In genomic region chr5:74266132-74266531, GRCh38 we compare ENCODE assay signal across 19 cellular contexts.
"Had no signal": no experiment of that assay in that cellular context is flagged by ENCODE, and none has a peak within 500 bp of the region (broad histone marks: within the 10 kb centered on the region; RNA-seq: fewer than 3 reads in every experiment).

No MANE protein-coding gene starts in this region.

- ATAC-seq: esophagus mucosa, gastrocnemius medialis, heart right ventricle, natural killer cell had no signal

- H3K4me1 Mint-ChIP-seq: central memory CD8-positive, alpha-beta T cell had no signal

- H3K27me3 ChIP-seq: gastrocnemius medialis, heart right ventricle, neural progenitor cell, ovary, stomach had no signal

- FAIRE-seq: endometrium, urothelium cell line had no signal

- H3K9ac ChIP-seq: neural progenitor cell had no signal

- H3K9me3 Mint-ChIP-seq: central memory CD8-positive, alpha-beta T cell; natural killer cell; neural progenitor cell had no signal

- H3K4me2 ChIP-seq: smooth muscle cell had no signal

- H3K27ac ChIP-seq: gastrocnemius medialis, heart right ventricle, neural progenitor cell, ovary had no signal

- H3K27me3 Mint-ChIP-seq: progenitor cell of endocrine pancreas had no signal

- H2AFZ ChIP-seq: neural progenitor cell had no signal

- H3K9me3 ChIP-seq: gastrocnemius medialis, heart right ventricle, ovary, stomach had no signal

- H3K36me3 Mint-ChIP-seq: natural killer cell, neural progenitor cell had no signal

- H3K36me3 ChIP-seq: gastrocnemius medialis, heart right ventricle, neural progenitor cell, ovary, stomach had no signal

- H3K27ac Mint-ChIP-seq: natural killer cell, neural progenitor cell, progenitor cell of endocrine pancreas had no signal

- DNase-seq: effector memory CD4-positive, alpha-beta T cell; gastrocnemius medialis; heart right ventricle; islet precursor cell; natural killer cell; nucleus accumbens; ovary; right cardiac atrium; stimulated activated CD4-positive, alpha-beta T cell treated with anti-CD3 and anti-CD28 coated beads, Interleukin-4, amount 100 ng/mL, for 24 hours; stimulated activated naive CD4-positive, alpha-beta T cell; stomach; trophoblast cell had no signal

- H3K4me3 ChIP-seq: gastrocnemius medialis, heart right ventricle, neural progenitor cell, ovary, smooth muscle cell, stomach had no signal

- H3K4me3 Mint-ChIP-seq: central memory CD8-positive, alpha-beta T cell; natural killer cell; neural progenitor cell had no signal
